ENCODE assay signal across 2 cellular contexts in genomic region chr7:139683137-139683871, GRCh38.
TF ChIP-seq lines count a peak whose summit lies in the region.

No MANE protein-coding gene starts in this region.

TF ChIP-seq in SK-N-SH, 30 proteins besides CTCF, POLR2A, EP300 and RAD21 (continued from another document):
- TF ChIP-seq IRF3 (IDR thresholded peaks at IDR 0.05; ENCODE audit: low read depth, low read length): no peak
- no peak for TF ChIP-seq REST (IDR thresholded peaks at IDR 0.05; ENCODE audit: low read depth, low read length)
- TF ChIP-seq YY1 (IDR thresholded peaks at IDR 0.05; ENCODE audit: low read depth): no peak
- TF ChIP-seq ELF1 (IDR thresholded peaks at IDR 0.05): no peak
- TF ChIP-seq MXI1 (IDR thresholded peaks at IDR 0.05; ENCODE audit: low read depth, low read length): no peak
- no peak for TF ChIP-seq GABPA (IDR thresholded peaks at IDR 0.05; ENCODE audit: low read depth)
- TF ChIP-seq TEAD4 (IDR thresholded peaks at IDR 0.05; ENCODE audit: borderline replicate concordance, insufficient read depth): no peak
- no peak for TF ChIP-seq RFX5 (IDR thresholded peaks at IDR 0.05; ENCODE audit: low read length)

TF ChIP-seq in SK-N-SH treated with all-trans-retinoic acid at 6 μM for 48 hours, 23 proteins besides CTCF, POLR2A, EP300 and RAD21 (continued from another document):
- TF ChIP-seq POU6F1 (CRISPR knock-in tag; IDR thresholded peaks at IDR 0.05; ENCODE audit: borderline replicate concordance, low read depth) (no peak), ESRRG (CRISPR knock-in tag; IDR thresholded peaks at IDR 0.05) (no peak)
